ENCODE assay signal across 9 cellular contexts in genomic region chr6:42200035-42200434, GRCh38. TPM values are rescaled to one million over a fixed set of nuclear protein-coding genes. Genes with fewer than 3 reads are reported as not detected.
A peak's percentile ranks its signal among the peaks of the same experiment; 100 is the strongest.
DNase-seq lines count a peak whose midpoint lies in the region; ATAC-seq and TF ChIP-seq lines count a peak whose summit lies in the region.
"Had no signal": no experiment of that assay in that cellular context is flagged by ENCODE, and none has a peak within 500 bp of the region (broad histone marks: within the 10 kb centered on the region; RNA-seq: fewer than 3 reads in every experiment).

No MANE protein-coding gene starts in this region.

- peak; percentile 22 to 77 (median 61) for ATAC-seq in right lobe of liver
- ATAC-seq in GM18867 (IDR thresholded peaks at IDR 0.05; ENCODE audit: unreplicated experiment) = no peak

- no peaks in the 10 kb centered on the region for H3K27me3 ChIP-seq in right lobe of liver

- H3K36me3 ChIP-seq in right lobe of liver = peaks cover 0 to 3% (median 0%) of the 10 kb centered on the region in 4 donors

- TF ChIP-seq CTCF in HFF-Myc (IDR thresholded peaks at IDR 0.05; ENCODE audit: low read depth, low read length, missing control alignments) = no peak
- no peak for TF ChIP-seq CTCF in right lobe of liver (IDR thresholded peaks at IDR 0.05)

- peak overlapping the region in 1 of 3 donors; percentile 41 for H3K27ac ChIP-seq in right lobe of liver

- 25% methylated on average over 1 of the region's 1 CpG for WGBS in right lobe of liver (ENCODE audit: insufficient coverage, low coverage, low lambda C conversion rate, missing lambda C conversion rate)

- TF ChIP-seq POLR2A in right lobe of liver (IDR thresholded peaks at IDR 0.05) = peak; percentile 32

- intact Hi-C loops in right lobe of liver (cut with DNase I) = no loop called here

- in situ Hi-C loops in ACHN (cut with HindIII; ENCODE audit: low pct_ligation_motif_present, low pct_unique_long_range_greater_than_20kb, low sequenced_read_pairs) = no loop called here

- DNase-seq in ACHN (peak; percentile 73), HFF-Myc (ENCODE audit: extremely low read depth, low read depth) (peak; percentile 71), brain pericyte (ENCODE audit: low read depth, low spot score) (peak; percentile 50), right lobe of liver (no peak), pons (ENCODE audit: low spot score) (no peak), HK-2 (ENCODE audit: unreplicated experiment) (no peak)
- no peak for DNase-seq in activated CD4-positive, CD25-positive, alpha-beta regulatory T cell (lab: John Stamatoyannopoulos, UW)

- no peak overlapping the region for H3K4me3 ChIP-seq in HFF-Myc (replicated peaks; ENCODE audit: low read depth, low read length)
- H3K4me3 ChIP-seq in right lobe of liver = no peak overlapping the region

- H3K4me1 ChIP-seq in right lobe of liver = peaks cover 0 to 21% (median 7%) of the 10 kb centered on the region in 4 donors

- H3K9me3 ChIP-seq in right lobe of liver = no peaks in the 10 kb centered on the region

RNA-seq across cellular contexts. Expression of gene GUCA1B, which starts 5.3 kb away (rescaled TPM):
- total RNA-seq in right lobe of liver = under 1 TPM in 5 of 6 experiments, not detected in 1; 0.25 to 0.93 (median 0.68) TPM

RNA-seq across cellular contexts. Expression of gene MRPS10, which starts 17.6 kb away (rescaled TPM):
- 10 to 100 TPM; 17.7 to 35.3 (median 20.1) TPM for total RNA-seq in right lobe of liver

RNA-seq across cellular contexts. Expression of gene GUCA1A, which starts 26.9 kb away (rescaled TPM):
- total RNA-seq in right lobe of liver = not detected
- total RNA-seq: NCI-H460 had no signal

RNA-seq across cellular contexts. Expression of gene C6orf132, which starts 57.6 kb away (rescaled TPM):
- under 1 TPM; 0.07 to 0.74 (median 0.34) TPM for total RNA-seq in right lobe of liver
- total RNA-seq: NCI-H460 had no signal

Comparison
In these comparisons a context has a peak if more than half of its experiments do, and no peak if none do; other contexts are left out.
1. DNase-seq: peak in ACHN (single experiment), HFF-Myc (single experiment) and brain pericyte (single experiment); none in right lobe of liver (0 of 3), activated CD4-positive, CD25-positive, alpha-beta regulatory T cell (0 of 4), pons (single experiment) and HK-2 (single experiment).